Comparison of ENCODE assay signal across 1 cellular context in genomic region chr17:2399572-2400473, GRCh38.
TF ChIP-seq lines count a peak whose summit lies in the region.

No MANE protein-coding gene starts in this region.

TF ChIP-seq in A549, 52 proteins besides CTCF, POLR2A, EP300 and RAD21 (continued from another document):
- TF ChIP-seq RARB (CRISPR knock-in tag; IDR thresholded peaks at IDR 0.05) (peak; percentile 86; the same call in 1 of the 2 replicates), CHD2 (IDR thresholded peaks at IDR 0.05; ENCODE audit: low read length, partially characterized antibody) (peak; percentile 24), CHD4 (IDR thresholded peaks at IDR 0.05; ENCODE audit: borderline replicate concordance) (0 out of 2 replicates have a peak, but pooled peaks have one; percentile 52), FOXS1 (CRISPR knock-in tag; IDR thresholded peaks at IDR 0.05) (no peak), USF2 (IDR thresholded peaks at IDR 0.05) (peak; percentile 76), HEYL (CRISPR knock-in tag; IDR thresholded peaks at IDR 0.05) (no peak), PBX3 (IDR thresholded peaks at IDR 0.05) (no peak; the same call in 1 of the 2 replicates), NPAS2 (CRISPR knock-in tag; IDR thresholded peaks at IDR 0.05; ENCODE audit: borderline replicate concordance) (no peak), CEBPB (IDR thresholded peaks at IDR 0.05) (peak; percentile 23 to 48; a peak in 1 of 4 replicates), PHF8 (IDR thresholded peaks at IDR 0.05; ENCODE audit: borderline replicate concordance, low read depth) (peak; percentile 55), MYC (IDR thresholded peaks at IDR 0.05; ENCODE audit: borderline replicate concordance, low read length) (peak; percentile 96), CBX8 (IDR thresholded peaks at IDR 0.05) (no peak), KDM5A (IDR thresholded peaks at IDR 0.05) (no peak), KDM1A (IDR thresholded peaks at IDR 0.05; ENCODE audit: low read depth) (peak; percentile 81; the same call in 1 of the 2 replicates), ATOH8 (CRISPR knock-in tag; IDR thresholded peaks at IDR 0.05; ENCODE audit: low read depth) (no peak; the same call in 1 of the 2 replicates), RNF2 (IDR thresholded peaks at IDR 0.05; ENCODE audit: borderline replicate concordance, low read depth) (no peak), JUN (IDR thresholded peaks at IDR 0.05) (peak; percentile 65 to 77; a peak in 2 of 5 replicates), FOSB (CRISPR knock-in tag; IDR thresholded peaks at IDR 0.05) (peak; percentile 89), ZFP36 (IDR thresholded peaks at IDR 0.05; ENCODE audit: borderline replicate concordance, partially characterized antibody) (no peak)
